In the genomic region with DNA sequence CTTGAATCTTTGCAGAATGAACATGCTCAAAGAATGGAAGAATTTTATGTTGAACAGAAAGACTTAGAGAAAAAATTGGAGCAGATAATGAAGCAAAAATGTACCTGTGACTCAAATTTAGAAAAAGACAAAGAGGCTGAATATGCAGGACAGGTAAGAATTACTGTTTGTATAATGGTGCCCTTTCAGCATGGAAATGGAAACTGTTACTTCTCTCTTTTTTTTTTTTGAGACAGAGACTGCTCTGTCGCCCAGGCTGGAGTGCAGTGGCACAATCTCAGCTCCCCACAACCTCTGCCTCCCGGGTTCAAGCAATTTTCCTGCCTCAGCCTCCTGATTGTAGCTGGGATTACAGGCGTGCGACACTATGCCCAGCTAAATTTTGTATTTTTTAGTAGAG, we compare ENCODE assay signal across 26 cellular contexts. TPM values are rescaled to one million over a fixed set of nuclear protein-coding genes. Genes with fewer than 3 reads are reported as not detected.
"Had no signal": no experiment of that assay in that cellular context is flagged by ENCODE, and none has a peak within 500 bp of the region (broad histone marks: within the 10 kb centered on the region; RNA-seq: fewer than 3 reads in every experiment).

No MANE protein-coding gene starts in this region.

- H3K27me3 Mint-ChIP-seq: stimulated activated naive CD8-positive, alpha-beta T cell treated with anti-CD3 and anti-CD28 coated beads, Interleukin-15, Interleukin-2, amounts not matched to agents 100 ng/mL and 50 ng/mL, for 24 hours had no signal

- DNase-seq: colonic mucosa; dermis blood vessel endothelial cell; effector memory CD4-positive, alpha-beta T cell; foreskin keratinocyte; heart left ventricle; kidney; mesendoderm; natural killer cell; occipital lobe; ovary; posterior cingulate gyrus; psoas muscle; right cardiac atrium; sigmoid colon; stimulated activated CD4-positive, alpha-beta T cell treated with anti-CD3 and anti-CD28 coated beads, Interleukin-2, amount 100 ng/mL, for 24 hours; stimulated activated CD4-positive, alpha-beta T cell treated with anti-CD3 and anti-CD28 coated beads, Interleukin-4, amount 100 ng/mL, for 24 hours; trophoblast cell had no signal

- H3K36me3 ChIP-seq: ovary had no signal

- H3K4me1 ChIP-seq: colonic mucosa, esophagus muscularis mucosa, foreskin keratinocyte, gastroesophageal sphincter, psoas muscle, sigmoid colon, suprapubic skin had no signal

- H3K27ac ChIP-seq: colonic mucosa, esophagus muscularis mucosa, foreskin keratinocyte, gastroesophageal sphincter, heart left ventricle, hepatocyte, ovary, psoas muscle, sigmoid colon, suprapubic skin had no signal

- H3K4me1 Mint-ChIP-seq: natural killer cell; stimulated activated effector memory CD8-positive, alpha-beta T cell treated with anti-CD3 and anti-CD28 coated beads, Interleukin-12 subunit alpha, Interleukin-12 subunit beta, amount 100 ng/mL, for 72 hours had no signal

- H3K9me3 Mint-ChIP-seq: natural killer cell; stimulated activated effector memory CD8-positive, alpha-beta T cell treated with anti-CD3 and anti-CD28 coated beads, Interleukin-12 subunit alpha, Interleukin-12 subunit beta, amount 100 ng/mL, for 72 hours; stimulated activated naive CD8-positive, alpha-beta T cell treated with anti-CD3 and anti-CD28 coated beads, Interleukin-15, Interleukin-2, amounts not matched to agents 100 ng/mL and 50 ng/mL, for 24 hours had no signal

- H3K9me3 ChIP-seq: colonic mucosa, esophagus muscularis mucosa, gastroesophageal sphincter, ovary, sigmoid colon, suprapubic skin had no signal

- H3K4me3 Mint-ChIP-seq: natural killer cell; stimulated activated effector memory CD8-positive, alpha-beta T cell treated with anti-CD3 and anti-CD28 coated beads, Interleukin-12 subunit alpha, Interleukin-12 subunit beta, amount 100 ng/mL, for 72 hours; stimulated activated naive CD8-positive, alpha-beta T cell treated with anti-CD3 and anti-CD28 coated beads, Interleukin-15, Interleukin-2, amounts not matched to agents 100 ng/mL and 50 ng/mL, for 24 hours had no signal

- H3K27me3 ChIP-seq: colonic mucosa, esophagus muscularis mucosa, foreskin keratinocyte, gastroesophageal sphincter, heart left ventricle, hepatocyte, ovary, sigmoid colon, suprapubic skin had no signal

- H3K4me3 ChIP-seq: colonic mucosa, esophagus muscularis mucosa, gastroesophageal sphincter, heart left ventricle, hepatocyte, lung, ovary, psoas muscle, sigmoid colon, suprapubic skin had no signal

- H3K27ac Mint-ChIP-seq: natural killer cell; stimulated activated effector memory CD8-positive, alpha-beta T cell treated with anti-CD3 and anti-CD28 coated beads, Interleukin-12 subunit alpha, Interleukin-12 subunit beta, amount 100 ng/mL, for 72 hours; stimulated activated naive CD8-positive, alpha-beta T cell treated with anti-CD3 and anti-CD28 coated beads, Interleukin-15, Interleukin-2, amounts not matched to agents 100 ng/mL and 50 ng/mL, for 24 hours had no signal

- ATAC-seq: foreskin keratinocyte; gastroesophageal sphincter; heart left ventricle; left lobe of liver; natural killer cell; psoas muscle; right cardiac atrium; stimulated activated effector memory CD8-positive, alpha-beta T cell treated with anti-CD3 and anti-CD28 coated beads, Interleukin-12 subunit alpha, Interleukin-12 subunit beta, amount 100 ng/mL, for 72 hours had no signal

RNA-seq across cellular contexts. Expression of gene CLDN11, which starts 27.6 kb away (rescaled TPM):
- total RNA-seq: myocyte had no signal
